ENCODE assay signal across 33 cellular contexts in genomic region chrX:53997751-53998150, GRCh38.
"Had no signal": no experiment of that assay in that cellular context is flagged by ENCODE, and none has a peak within 500 bp of the region (broad histone marks: within the 10 kb centered on the region; RNA-seq: fewer than 3 reads in every experiment).

No MANE protein-coding gene starts in this region.

- H3K9me3 Mint-ChIP-seq: activated B cell treated with CpG ODN at 0.5 μM for 24 hours; activated CD4-positive, alpha-beta memory T cell treated with anti-CD3 and anti-CD28 coated beads for 36 hours; activated CD4-positive, alpha-beta T cell treated with anti-CD3 and anti-CD28 coated beads, Interleukin-2, amount 10 ng/mL, durations not matched to agents 24 days and 14 days; activated T-cell treated with anti-CD3 and anti-CD28 coated beads, Interleukin-2, amount 50 U/mL, for 72 hours; dendritic cell treated with granulocyte-macrophage colony-stimulating factor and Interleukin-4, amounts not matched to agents 40 ng/mL and 50 ng/mL, for 4 days had no signal

- H3K4me3 Mint-ChIP-seq: activated B cell treated with CpG ODN at 0.5 μM for 24 hours; activated CD4-positive, alpha-beta memory T cell treated with anti-CD3 and anti-CD28 coated beads for 36 hours; activated CD4-positive, alpha-beta T cell treated with anti-CD3 and anti-CD28 coated beads for 36 hours; activated CD4-positive, alpha-beta T cell treated with anti-CD3 and anti-CD28 coated beads, Interleukin-2, amount 10 ng/mL, durations not matched to agents 24 days and 14 days; activated CD8-positive, alpha-beta memory T cell treated with anti-CD3 and anti-CD28 coated beads, Interleukin-2, amount 10 ng/mL, durations not matched to agents 7 days and 5 days; activated CD8-positive, alpha-beta T cell treated with anti-CD3 and anti-CD28 coated beads, Interleukin-2, amount 10 ng/mL, durations not matched to agents 7 days and 5 days; activated naive CD8-positive, alpha-beta T cell; activated T-cell treated with anti-CD3 and anti-CD28 coated beads, Interleukin-2, amount 50 U/mL, for 72 hours; brain; dendritic cell treated with granulocyte-macrophage colony-stimulating factor and Interleukin-4, amounts not matched to agents 40 ng/mL and 50 ng/mL, for 4 days; endodermal cell had no signal

- H3K9me3 ChIP-seq: breast epithelium, gastrocnemius medialis had no signal

- H3K27me3 Mint-ChIP-seq: activated B cell treated with CpG ODN at 0.5 μM for 24 hours; activated CD4-positive, alpha-beta memory T cell treated with anti-CD3 and anti-CD28 coated beads for 36 hours; activated CD4-positive, alpha-beta T cell treated with anti-CD3 and anti-CD28 coated beads for 36 hours; activated CD4-positive, alpha-beta T cell treated with anti-CD3 and anti-CD28 coated beads, Interleukin-2, amount 10 ng/mL, durations not matched to agents 24 days and 14 days; activated CD8-positive, alpha-beta memory T cell treated with anti-CD3 and anti-CD28 coated beads, Interleukin-2, amount 10 ng/mL, durations not matched to agents 7 days and 5 days; activated naive CD8-positive, alpha-beta T cell; brain; dendritic cell treated with granulocyte-macrophage colony-stimulating factor and Interleukin-4, amounts not matched to agents 40 ng/mL and 50 ng/mL, for 4 days had no signal

- H3K27me3 ChIP-seq: cardiac muscle cell, foreskin keratinocyte, gastrocnemius medialis had no signal

- H3K4me1 ChIP-seq: breast epithelium, foreskin keratinocyte, gastrocnemius medialis had no signal

- H3K27ac Mint-ChIP-seq: activated B cell treated with CpG ODN at 0.5 μM for 24 hours; activated CD4-positive, alpha-beta memory T cell treated with anti-CD3 and anti-CD28 coated beads for 36 hours; activated CD4-positive, alpha-beta T cell treated with anti-CD3 and anti-CD28 coated beads for 36 hours; activated CD4-positive, alpha-beta T cell treated with anti-CD3 and anti-CD28 coated beads, Interleukin-2, amount 10 ng/mL, durations not matched to agents 24 days and 14 days; activated CD8-positive, alpha-beta memory T cell treated with anti-CD3 and anti-CD28 coated beads, Interleukin-2, amount 10 ng/mL, durations not matched to agents 7 days and 5 days; activated CD8-positive, alpha-beta T cell treated with anti-CD3 and anti-CD28 coated beads, Interleukin-2, amount 10 ng/mL, durations not matched to agents 7 days and 5 days; activated naive CD8-positive, alpha-beta T cell; brain; dendritic cell treated with granulocyte-macrophage colony-stimulating factor and Interleukin-4, amounts not matched to agents 40 ng/mL and 50 ng/mL, for 4 days; endodermal cell had no signal

- H3K27ac ChIP-seq: breast epithelium, cardiac muscle cell, coronary artery, dorsolateral prefrontal cortex, foreskin keratinocyte, gastrocnemius medialis, VCaP had no signal

- H3K4me1 Mint-ChIP-seq: activated B cell treated with CpG ODN at 0.5 μM for 24 hours; activated CD4-positive, alpha-beta T cell treated with anti-CD3 and anti-CD28 coated beads for 36 hours; activated CD4-positive, alpha-beta T cell treated with anti-CD3 and anti-CD28 coated beads, Interleukin-2, amount 10 ng/mL, durations not matched to agents 24 days and 14 days; brain; endodermal cell had no signal

- ATAC-seq: activated CD4-positive, alpha-beta T cell treated with anti-CD3 and anti-CD28 coated beads for 36 hours; activated CD8-positive, alpha-beta memory T cell treated with anti-CD3 and anti-CD28 coated beads, Interleukin-2, amount 10 ng/mL, durations not matched to agents 7 days and 5 days; activated CD8-positive, alpha-beta T cell treated with anti-CD3 and anti-CD28 coated beads, Interleukin-2, amount 10 ng/mL, durations not matched to agents 7 days and 5 days; activated T-cell treated with anti-CD3 and anti-CD28 coated beads, Interleukin-2, amount 50 U/mL, for 72 hours; esophagus mucosa; foreskin keratinocyte; gastrocnemius medialis had no signal

- H3K36me3 ChIP-seq: breast epithelium had no signal

- H3K4me3 ChIP-seq: breast epithelium, cardiac muscle cell, coronary artery, dorsolateral prefrontal cortex, gastrocnemius medialis had no signal

- FAIRE-seq: TTC549 had no signal

- DNase-seq: activated B cell treated with CpG ODN at 0.5 μM for 24 hours; activated CD4-positive, alpha-beta memory T cell treated with anti-CD3 and anti-CD28 coated beads for 36 hours; activated CD4-positive, alpha-beta T cell treated with anti-CD3 and anti-CD28 coated beads for 36 hours; activated CD4-positive, alpha-beta T cell treated with anti-CD3 and anti-CD28 coated beads, Interleukin-2, amount 10 ng/mL, durations not matched to agents 24 days and 14 days; activated CD4-positive, CD25-positive, alpha-beta regulatory T cell treated with anti-CD3 and anti-CD28 coated beads, Interleukin-2, amount 50 U/mL, for 72 hours; activated CD8-positive, alpha-beta memory T cell treated with anti-CD3 and anti-CD28 coated beads, Interleukin-2, amount 10 ng/mL, durations not matched to agents 7 days and 5 days; activated CD8-positive, alpha-beta memory T cell treated with anti-CD3 and anti-CD28 coated beads, Interleukin-2, amount 50 U/mL, for 4 hours; activated CD8-positive, alpha-beta T cell treated with anti-CD3 and anti-CD28 coated beads, Interleukin-2, amount 10 ng/mL, durations not matched to agents 7 days and 5 days; activated effector memory CD4-positive, alpha-beta T cell treated with Interleukin-2 at 50 U/mL for 16 hours; activated gamma-delta T cell treated with Interleukin-2 at 50 U/mL for 16 hours; activated naive CD4-positive, alpha-beta T cell treated with anti-CD3 and anti-CD28 coated beads, Interleukin-2, amount 50 U/mL, for 16 hours; activated naive CD4-positive, alpha-beta T cell treated with Interleukin-2 at 50 U/mL for 16 hours; activated T-cell treated with anti-CD3 and anti-CD28 coated beads, Interleukin-2, amount 50 U/mL, for 1 hour; activated T-cell treated with anti-CD3 and anti-CD28 coated beads, Interleukin-2, amount 50 U/mL, for 72 hours; amygdala; aorta; central memory CD4-positive, alpha-beta T cell; dorsolateral prefrontal cortex; effector memory CD4-positive, alpha-beta T cell; endodermal cell; foreskin keratinocyte; gastrocnemius medialis; glutamatergic neuron; T-helper 2 cell had no signal
